ENCODE assay signal across 8 cellular contexts in genomic region chr17:36592316-36592710, GRCh38. TPM values are rescaled to one million over a fixed set of nuclear protein-coding genes. Genes with fewer than 3 reads are reported as not detected.
DNase-seq lines count a peak whose midpoint lies in the region; ATAC-seq, FAIRE-seq and TF ChIP-seq lines count a peak whose summit lies in the region.

No MANE protein-coding gene starts in this region.

- no peaks in the 10 kb centered on the region for H3K27me3 Mint-ChIP-seq in Caco-2 (ENCODE audit: insufficient read depth, unreplicated experiment)
- no peaks in the 10 kb centered on the region for H3K27me3 Mint-ChIP-seq in activated CD8-positive, alpha-beta T cell treated with anti-CD3 and anti-CD28 coated beads, Interleukin-2, amount 10 ng/mL, durations not matched to agents 7 days and 5 days (ENCODE audit: low read depth)

- FAIRE-seq in HTR-8/SVneo (lab: Jason Lieb, UNC), result no peak

- H3K27me3 ChIP-seq in Caco-2 (replicated peaks; ENCODE audit: control insufficient read depth, insufficient read depth, low read length), result no peaks in the 10 kb centered on the region
- H3K27me3 ChIP-seq in heart right ventricle, result no peaks in the 10 kb centered on the region
- no peaks in the 10 kb centered on the region for H3K27me3 ChIP-seq in prostate gland (replicated peaks; ENCODE audit: insufficient read depth)

- peaks cover 75% of the 10 kb centered on the region for H3K36me3 Mint-ChIP-seq in Caco-2 (ENCODE audit: insufficient read depth, unreplicated experiment)
- H3K36me3 Mint-ChIP-seq in activated CD8-positive, alpha-beta T cell treated with anti-CD3 and anti-CD28 coated beads, Interleukin-2, amount 10 ng/mL, durations not matched to agents 7 days and 5 days (ENCODE audit: low read depth), result peaks cover 31% of the 10 kb centered on the region

- no peaks in the 10 kb centered on the region for H3K9me3 ChIP-seq in Caco-2
- no peaks in the 10 kb centered on the region for H3K9me3 ChIP-seq in heart right ventricle
- no peaks in the 10 kb centered on the region for H3K9me3 ChIP-seq in prostate gland

- TF ChIP-seq POLR2A in prostate gland (IDR thresholded peaks at IDR 0.05), result no peak

- no peak for TF ChIP-seq CTCF in Caco-2 (IDR thresholded peaks at IDR 0.05; ENCODE audit: insufficient read depth in 1 of 2, low read depth in 1 of 2, low read length in 1 of 2, severe bottlenecking in 1 of 2, unreplicated experiment in 1 of 2)
- TF ChIP-seq CTCF in heart right ventricle (IDR thresholded peaks at IDR 0.05), result no peak
- no peak for TF ChIP-seq CTCF in prostate gland (IDR thresholded peaks at IDR 0.05)

- H3K4me3 ChIP-seq in Caco-2 (ENCODE audit: low read depth, low read length) (peak overlapping the region; percentile 96), heart right ventricle (peak overlapping the region; percentile 59 to 98 (median 91)), prostate gland (peak overlapping the region; percentile 97)

- WGBS in heart right ventricle, 2 donors, result 1 to 3% methylated on average over 18 to 19 of the region's 19 CpGs
- WGBS in prostate gland, result 2% methylated on average over 19 of the region's 19 CpGs

- peak overlapping the region; percentile 86 for H3K4me3 Mint-ChIP-seq in Caco-2 (ENCODE audit: unreplicated experiment)
- H3K4me3 Mint-ChIP-seq in activated CD8-positive, alpha-beta T cell treated with anti-CD3 and anti-CD28 coated beads, Interleukin-2, amount 10 ng/mL, durations not matched to agents 7 days and 5 days, result peak overlapping the region; percentile 57

- no TSS peak for BruUV-seq in Caco-2 (replicated peaks; lab: Mats Ljungman, UMichigan)

- no peak for ATAC-seq in activated CD8-positive, alpha-beta T cell treated with anti-CD3 and anti-CD28 coated beads, Interleukin-2, amount 10 ng/mL, durations not matched to agents 7 days and 5 days
- ATAC-seq in heart right ventricle, result peak in 7 of 8 donors; percentile 2 to 33 (median 25)
- no peak for ATAC-seq in HG03095 (IDR thresholded peaks at IDR 0.05; ENCODE audit: unreplicated experiment)

- peak overlapping the region; percentile 91 for H3K27ac Mint-ChIP-seq in Caco-2 (ENCODE audit: unreplicated experiment)
- H3K27ac Mint-ChIP-seq in activated CD8-positive, alpha-beta T cell treated with anti-CD3 and anti-CD28 coated beads, Interleukin-2, amount 10 ng/mL, durations not matched to agents 7 days and 5 days, result no peak overlapping the region

- H3K36me3 ChIP-seq in Caco-2 (ENCODE audit: control insufficient read depth, insufficient read depth, low read length), result peaks cover 6% of the 10 kb centered on the region
- H3K36me3 ChIP-seq in heart right ventricle, result peaks cover 0 to 38% (median 18%) of the 10 kb centered on the region in 9 donors
- no peaks in the 10 kb centered on the region for H3K36me3 ChIP-seq in prostate gland

- POLR2A ChIA-PET in Caco-2 (lab: Charles Lee), result interaction anchor here (2.2 to 2.3 kb wide), 2 partner anchors 10 to 47 kb away, joined by 19 to 35 read pairs; partner anchors contain the start of genes GGNBP2 and MRM1
- POLR2A ChIA-PET in activated CD8-positive, alpha-beta T cell treated with anti-CD3 and anti-CD28 coated beads, Interleukin-2, amount 10 ng/mL, durations not matched to agents 7 days and 5 days (lab: Charles Lee), result interaction anchor here (1.2 to 3.6 kb wide), 2 partner anchors 9 to 15 kb away, joined by 3 to 22 read pairs; partner anchors contain the start of gene MRM1

- peaks cover 30% of the 10 kb centered on the region for H3K4me1 ChIP-seq in Caco-2
- peaks cover 0 to 33% (median 20%) of the 10 kb centered on the region in 9 donors for H3K4me1 ChIP-seq in heart right ventricle
- H3K4me1 ChIP-seq in prostate gland (replicated peaks), result peaks cover 6% of the 10 kb centered on the region

- peaks cover 30% of the 10 kb centered on the region for H3K4me1 Mint-ChIP-seq in Caco-2 (ENCODE audit: low read depth, unreplicated experiment)
- H3K4me1 Mint-ChIP-seq in activated CD8-positive, alpha-beta T cell treated with anti-CD3 and anti-CD28 coated beads, Interleukin-2, amount 10 ng/mL, durations not matched to agents 7 days and 5 days (ENCODE audit: low read depth), result peaks cover 46% of the 10 kb centered on the region

- H3K9me3 Mint-ChIP-seq in Caco-2 (ENCODE audit: unreplicated experiment), result no peaks in the 10 kb centered on the region
- no peaks in the 10 kb centered on the region for H3K9me3 Mint-ChIP-seq in activated CD8-positive, alpha-beta T cell treated with anti-CD3 and anti-CD28 coated beads, Interleukin-2, amount 10 ng/mL, durations not matched to agents 7 days and 5 days (ENCODE audit: insufficient read depth)

- peak in 1 of 2 experiments; percentile 45 for DNase-seq in Caco-2
- DNase-seq in HTR-8/SVneo (ENCODE audit: insufficient read length, low spot score), result peak; percentile 61
- no peak for DNase-seq in activated CD8-positive, alpha-beta T cell treated with anti-CD3 and anti-CD28 coated beads, Interleukin-2, amount 10 ng/mL, durations not matched to agents 7 days and 5 days
- DNase-seq in heart right ventricle, result peak in 1 of 2 donors; percentile 23
- no peak for DNase-seq in prostate gland (ENCODE audit: low spot score)
- DNase-seq in SW 1271 (lab: John Stamatoyannopoulos, UW), result no peak
- DNase-seq in DMS114 treated with DMSO at 0.1 percent for 48 hours (lab: John Stamatoyannopoulos, UW; ENCODE audit: unreplicated experiment), result no peak

- H3K27ac ChIP-seq in heart right ventricle, result peak overlapping the region in 8 of 10 donors; percentile 72 to 86 (median 82)
- H3K27ac ChIP-seq in prostate gland, result peak overlapping the region; percentile 37 to 45

- CTCF ChIA-PET in Caco-2 (lab: Charles Lee), result interaction anchor here (0.5 to 2.7 kb wide), 4 partner anchors 10 to 828 kb away, joined by 3 to 30 read pairs (median 6); partner anchors contain the start of genes MRM1, MYO19 and PIGW
- CTCF ChIA-PET in activated CD8-positive, alpha-beta T cell treated with anti-CD3 and anti-CD28 coated beads, Interleukin-2, amount 10 ng/mL, durations not matched to agents 7 days and 5 days (lab: Charles Lee), result interaction anchor here (1.0 to 8.6 kb wide), 2 partner anchors 10 to 36 kb away, joined by 3 to 70 read pairs; partner anchors contain the start of gene MRM1

- intact Hi-C loops in Caco-2 (cut with micrococcal nuclease; ENCODE audit: unreplicated experiment) (loop anchor here (1.0 to 5.0 kb wide), 2 partner anchors 9 to 45 kb away; partner anchors contain the start of gene MRM1), heart right ventricle (cut with DNase I) (loop anchor here in 8 of 10 donors (2.0 to 10.0 kb wide), 6 partner anchors 45 to 108 kb away; partner anchors contain the start of genes MYO19 (in 3 of the 8), PIGW (in 3 of the 8), GGNBP2 (in 1 of the 8) and ZNHIT3 (in 1 of the 8)), prostate gland (cut with DNase I) (no loop called here)

RNA-seq across cellular contexts. Expression of gene DHRS11, which starts 0.6 kb away (rescaled TPM):
- 44.7 and 46.9 TPM in 2 replicates for total RNA-seq in Caco-2 (2022)
- total RNA-seq in activated CD8-positive, alpha-beta T cell treated with anti-CD3 and anti-CD28 coated beads, Interleukin-2, amount 10 ng/mL, durations not matched to agents 7 days and 5 days, result 1 to 10 TPM; 4.7 to 5.0 TPM
- total RNA-seq in heart right ventricle, result 10 to 100 TPM; 11.0 to 24.7 (median 18.9) TPM
- polyA plus RNA-seq in heart right ventricle, result 10 to 100 TPM; 12.9 to 23.3 TPM
- 1 to 10 TPM; 8.0 to 8.2 TPM for total RNA-seq in prostate gland

RNA-seq across cellular contexts. Expression of gene MRM1, which starts 9.1 kb away (rescaled TPM):
- total RNA-seq in Caco-2 (2022) (9.3 and 13.5 TPM in 2 replicates), heart right ventricle (1 to 10 TPM; 5.5 to 8.8 (median 6.8) TPM), prostate gland (10 to 100 TPM in 1 of 2 donors, 1 to 10 TPM in 1; 7.8 to 10.2 TPM)
- 10 to 100 TPM; 10.7 to 13.1 TPM for total RNA-seq in activated CD8-positive, alpha-beta T cell treated with anti-CD3 and anti-CD28 coated beads, Interleukin-2, amount 10 ng/mL, durations not matched to agents 7 days and 5 days
- polyA plus RNA-seq in heart right ventricle, result 10 to 100 TPM in 1 of 2 donors, 1 to 10 TPM in 1; 9.1 to 10.3 TPM

RNA-seq across cellular contexts. Expression of gene GGNBP2, which starts 47.6 kb away (rescaled TPM):
- total RNA-seq in Caco-2 (2022) (91.3 and 91.5 TPM in 2 replicates), heart right ventricle (10 to 100 TPM; 35.6 to 51.2 (median 48.1) TPM), prostate gland (10 to 100 TPM; 34.8 to 71.7 TPM)
- 100 to 1,000 TPM; 112 to 122 TPM for total RNA-seq in activated CD8-positive, alpha-beta T cell treated with anti-CD3 and anti-CD28 coated beads, Interleukin-2, amount 10 ng/mL, durations not matched to agents 7 days and 5 days
- 10 to 100 TPM; 25.9 to 41.3 TPM for polyA plus RNA-seq in heart right ventricle

RNA-seq across cellular contexts. Expression of gene PIGW, which starts 57.5 kb away (rescaled TPM):
- total RNA-seq in Caco-2 (2022) (30.9 and 33.6 TPM in 2 replicates), heart right ventricle (10 to 100 TPM in 1 of 10 donors, 1 to 10 TPM in 9; 4.0 to 10.2 (median 6.5) TPM), prostate gland (1 to 10 TPM; 6.4 to 7.1 TPM)
- 10 to 100 TPM in 1 of 2 experiments, 1 to 10 TPM in 1; 8.0 to 11.7 TPM for total RNA-seq in activated CD8-positive, alpha-beta T cell treated with anti-CD3 and anti-CD28 coated beads, Interleukin-2, amount 10 ng/mL, durations not matched to agents 7 days and 5 days
- polyA plus RNA-seq in heart right ventricle, result 1 to 10 TPM; 2.5 to 5.1 TPM

RNA-seq across cellular contexts. Expression of gene MYO19, which starts 57.6 kb away (rescaled TPM):
- total RNA-seq in Caco-2 (2022), result 153 and 177 TPM in 2 replicates
- 100 to 1,000 TPM; 136 to 142 TPM for total RNA-seq in activated CD8-positive, alpha-beta T cell treated with anti-CD3 and anti-CD28 coated beads, Interleukin-2, amount 10 ng/mL, durations not matched to agents 7 days and 5 days
- 10 to 100 TPM in 9 of 10 donors, 1 to 10 TPM in 1; 8.8 to 22.9 (median 13.9) TPM for total RNA-seq in heart right ventricle
- polyA plus RNA-seq in heart right ventricle, result 10 to 100 TPM; 15.6 to 40.4 TPM
- total RNA-seq in prostate gland, result 10 to 100 TPM; 49.4 to 56.4 TPM

Comparison
In these comparisons a context has a peak if more than half of its experiments do, and no peak if none do; other contexts are left out.
1. ATAC-seq: peak in heart right ventricle (7 of 8); none in activated CD8-positive, alpha-beta T cell treated with anti-CD3 and anti-CD28 coated beads, Interleukin-2, amount 10 ng/mL, durations not matched to agents 7 days and 5 days (single experiment) and HG03095 (single experiment).
2. Peak in every context shown above with its lines, with median percentiles within 50 percentile points of each other: H3K4me3 ChIP-seq.